In the genomic region with DNA sequence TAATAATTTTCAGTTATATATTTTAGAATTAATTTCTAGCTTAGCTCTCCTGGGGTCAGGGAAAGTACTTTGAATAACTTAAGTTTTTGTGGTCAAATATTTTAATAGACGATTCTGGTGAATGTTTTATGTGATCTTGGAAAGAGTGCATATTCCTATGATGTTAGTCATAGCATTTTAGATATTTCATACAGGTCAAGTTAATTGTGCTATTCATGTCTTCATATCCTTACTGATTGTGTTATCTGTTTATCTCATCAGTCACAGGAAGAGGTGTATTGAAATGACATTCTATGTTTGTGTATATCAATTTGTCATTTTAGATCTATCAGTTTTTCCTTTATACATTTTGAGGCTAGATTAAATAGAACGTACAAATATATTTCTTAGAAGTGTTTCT, we compare ENCODE assay signal across 1 cellular context.
TF ChIP-seq lines count a peak whose summit lies in the region.

No MANE protein-coding gene starts in this region.

TF ChIP-seq in HCT116, 20 proteins besides CTCF, POLR2A, EP300 and RAD21 (continued from another document):
- TF ChIP-seq ZBTB33 (IDR thresholded peaks at IDR 0.05; ENCODE audit: extremely low read depth, insufficient replicate concordance, low read length) (no peak), SIN3A (IDR thresholded peaks at IDR 0.05; ENCODE audit: low read depth) (no peak), YY1 (IDR thresholded peaks at IDR 0.05; ENCODE audit: extremely low read depth, insufficient replicate concordance, low read depth, low read length) (no peak), FOSL1 (IDR thresholded peaks at IDR 0.05; ENCODE audit: low read depth) (no peak), ZFX (IDR thresholded peaks at IDR 0.05) (no peak)
